In genomic region chr11:67051945-67052488, GRCh38 we compare ENCODE assay signal across 23 cellular contexts. TPM values are rescaled to one million over a fixed set of nuclear protein-coding genes. Genes with fewer than 3 reads are reported as not detected.
"Had no signal": no experiment of that assay in that cellular context is flagged by ENCODE, and none has a peak within 500 bp of the region (broad histone marks: within the 10 kb centered on the region; RNA-seq: fewer than 3 reads in every experiment).

No MANE protein-coding gene starts in this region.

- H3K4me3 Mint-ChIP-seq: immature natural killer cell; memory B cell; mesothelial cell of epicardium; natural killer cell treated with Interleukin-12 subunit alpha and Interleukin-12 subunit beta and Interleukin-15 and Interleukin-18, amount 100 ng/mL, for 72 hours; stimulated activated effector memory CD8-positive, alpha-beta T cell treated with anti-CD3 and anti-CD28 coated beads, Interleukin-12 subunit alpha, Interleukin-12 subunit beta, amount 100 ng/mL, for 72 hours; type B pancreatic cell had no signal

- ATAC-seq: gastroesophageal sphincter; left lung; lower lobe of right lung; natural killer cell treated with Interleukin-12 subunit alpha and Interleukin-12 subunit beta and Interleukin-15 and Interleukin-18, amount 100 ng/mL, for 72 hours; right cardiac atrium; stimulated activated effector memory CD8-positive, alpha-beta T cell treated with anti-CD3 and anti-CD28 coated beads, Interleukin-12 subunit alpha, Interleukin-12 subunit beta, amount 100 ng/mL, for 72 hours; stimulated activated naive CD8-positive, alpha-beta T cell treated with anti-CD3 and anti-CD28 coated beads, Interleukin-15, Interleukin-2, amounts not matched to agents 100 U/mL and 50 U/mL, for 24 hours had no signal

- H3K27me3 Mint-ChIP-seq: type B pancreatic cell had no signal

- H3K36me3 Mint-ChIP-seq: immature natural killer cell; memory B cell; mesothelial cell of epicardium; natural killer cell treated with Interleukin-12 subunit alpha and Interleukin-12 subunit beta and Interleukin-15 and Interleukin-18, amount 100 ng/mL, for 72 hours; stimulated activated effector memory CD8-positive, alpha-beta T cell treated with anti-CD3 and anti-CD28 coated beads, Interleukin-12 subunit alpha, Interleukin-12 subunit beta, amount 100 ng/mL, for 72 hours; type B pancreatic cell had no signal

- H3K9me3 ChIP-seq: esophagus muscularis mucosa, gastroesophageal sphincter, left lung, lower lobe of right lung, suprapubic skin, thyroid gland, uterus had no signal

- H3K4me2 ChIP-seq: smooth muscle cell had no signal

- H3K27me3 ChIP-seq: gastroesophageal sphincter, suprapubic skin, thyroid gland, uterus had no signal

- H3K36me3 ChIP-seq: esophagus muscularis mucosa, gastroesophageal sphincter, left lung, lower lobe of right lung, suprapubic skin, thyroid gland, uterus had no signal

- H3K4me1 ChIP-seq: uterus had no signal

- DNase-seq: effector CD8-positive, alpha-beta T cell; glutamatergic neuron; immature natural killer cell; left lung; lower lobe of right lung; stimulated activated CD4-positive, alpha-beta T cell treated with anti-CD3 and anti-CD28 coated beads, Interleukin-4, amount 100 ng/mL, for 1 hour; stimulated activated CD8-positive, alpha-beta memory T cell treated with anti-CD3 and anti-CD28 coated beads, Interleukin-4, amount 100 ng/mL, for 48 hours; stimulated activated naive CD8-positive, alpha-beta T cell treated with anti-CD3 and anti-CD28 coated beads, Interleukin-15, Interleukin-2, amounts not matched to agents 100 U/mL and 50 U/mL, for 24 hours; thyroid gland; uterus had no signal

- H3K27ac Mint-ChIP-seq: immature natural killer cell; memory B cell; mesothelial cell of epicardium; natural killer cell treated with Interleukin-12 subunit alpha and Interleukin-12 subunit beta and Interleukin-15 and Interleukin-18, amount 100 ng/mL, for 72 hours; stimulated activated effector memory CD8-positive, alpha-beta T cell treated with anti-CD3 and anti-CD28 coated beads, Interleukin-12 subunit alpha, Interleukin-12 subunit beta, amount 100 ng/mL, for 72 hours had no signal

- H3K27ac ChIP-seq: epithelial cell of prostate, esophagus muscularis mucosa, gastroesophageal sphincter, left lung, lower lobe of right lung, suprapubic skin, thyroid gland, uterus had no signal

- H3K4me3 ChIP-seq: coronary artery, esophagus muscularis mucosa, gastroesophageal sphincter, left lung, lower lobe of right lung, smooth muscle cell, suprapubic skin, thyroid gland, uterus had no signal

- H3K9me3 Mint-ChIP-seq: memory B cell; mesothelial cell of epicardium; natural killer cell treated with Interleukin-12 subunit alpha and Interleukin-12 subunit beta and Interleukin-15 and Interleukin-18, amount 100 ng/mL, for 72 hours; stimulated activated effector memory CD8-positive, alpha-beta T cell treated with anti-CD3 and anti-CD28 coated beads, Interleukin-12 subunit alpha, Interleukin-12 subunit beta, amount 100 ng/mL, for 72 hours; type B pancreatic cell had no signal

- FAIRE-seq: keratinocyte had no signal

RNA-seq across cellular contexts. Expression of gene RHOD, which starts 4.6 kb away (rescaled TPM):
- total RNA-seq: natural killer cell treated with Interleukin-12 subunit alpha and Interleukin-12 subunit beta and Interleukin-15 and Interleukin-18, amount 100 ng/mL, for 72 hours had no signal
- polyA plus RNA-seq: immature natural killer cell had no signal

RNA-seq across cellular contexts. Expression of gene SYT12, which starts 29.1 kb away (rescaled TPM):
- total RNA-seq: lower lobe of right lung had no signal
- polyA plus RNA-seq: immature natural killer cell had no signal
